ENCODE assay signal across 16 cellular contexts in genomic region chr2:226123307-226123706, GRCh38.
DNase-seq lines count a peak whose midpoint lies in the region; ATAC-seq, FAIRE-seq and TF ChIP-seq lines count a peak whose summit lies in the region.
"Had no signal": no experiment of that assay in that cellular context is flagged by ENCODE, and none has a peak within 500 bp of the region (broad histone marks: within the 10 kb centered on the region; RNA-seq: fewer than 3 reads in every experiment).

No MANE protein-coding gene starts in this region.

- no peak overlapping the region for H3K4me3 ChIP-seq in bronchial epithelial cell (ENCODE audit: low read depth, low read length)
- H3K4me3 ChIP-seq in mesenchymal stem cell (ENCODE audit: insufficient read depth in 1 of 2, low read depth in 1 of 2, low read length in 2 of 2), result no peak overlapping the region
- H3K4me3 ChIP-seq: K562, sigmoid colon had no signal

- H4K8ac ChIP-seq in mesenchymal stem cell (ENCODE audit: low read length), result no peak overlapping the region

- no peak for TF ChIP-seq CTCF in bronchial epithelial cell (IDR thresholded peaks at IDR 0.05; ENCODE audit: insufficient read depth, low read length, severe bottlenecking)
- no peak for TF ChIP-seq CTCF in type B pancreatic cell (conservative IDR thresholded peaks at IDR 0.05)

- no peak overlapping the region for H2BK12ac ChIP-seq in mesenchymal stem cell (ENCODE audit: low read length in 2 of 2)

- ATAC-seq in Right ventricle myocardium inferior, result no peak
- ATAC-seq: CD8-positive, alpha-beta T cell; K562; T-helper 17 cell had no signal

- intact Hi-C loops in Right ventricle myocardium inferior (cut with DNase I), result no loop called here

- H3K27me3 ChIP-seq in bronchial epithelial cell (ENCODE audit: control insufficient read depth, insufficient read depth, low read length) (no peaks in the 10 kb centered on the region), mesenchymal stem cell (ENCODE audit: control insufficient read depth in 1 of 2, insufficient read depth in 1 of 2, low read length in 2 of 2) (no peaks in the 10 kb centered on the region)
- H3K27me3 ChIP-seq: sigmoid colon had no signal

- no peak overlapping the region for H2BK120ac ChIP-seq in mesenchymal stem cell (ENCODE audit: low read depth, low read length)

- H3K9me3 ChIP-seq in mesenchymal stem cell (ENCODE audit: control insufficient read depth, low read length), result no peaks in the 10 kb centered on the region
- H3K9me3 ChIP-seq: sigmoid colon had no signal

- peaks cover 37% of the 10 kb centered on the region for H3K4me1 Mint-ChIP-seq in type B pancreatic cell (ENCODE audit: unreplicated experiment)
- H3K4me1 Mint-ChIP-seq: T-helper 17 cell had no signal

- H2AK5ac ChIP-seq in mesenchymal stem cell (ENCODE audit: low read length, severe bottlenecking), result no peak overlapping the region

- H3K4me2 ChIP-seq in mesenchymal stem cell (ENCODE audit: low read length, poor library complexity, severe bottlenecking), result no peak overlapping the region

- no peak overlapping the region for H2BK15ac ChIP-seq in mesenchymal stem cell (ENCODE audit: low read depth, poor library complexity, severe bottlenecking)

- no peaks in the 10 kb centered on the region for H3K79me1 ChIP-seq in mesenchymal stem cell (replicated peaks; ENCODE audit: low read length, poor library complexity, severe bottlenecking)

- WGBS in mesenchymal stem cell, result 36% methylated on average over 2 of the region's 3 CpGs

- no peaks in the 10 kb centered on the region for H3K36me3 Mint-ChIP-seq in type B pancreatic cell
- H3K36me3 Mint-ChIP-seq: CD8-positive, alpha-beta T cell had no signal

- no peak overlapping the region for H2BK5ac ChIP-seq in mesenchymal stem cell (ENCODE audit: low read depth, low read length, poor library complexity, severe bottlenecking)

- H2AFZ ChIP-seq in mesenchymal stem cell (ENCODE audit: low read depth, low read length), result no peak overlapping the region

- H3K4me3 Mint-ChIP-seq in type B pancreatic cell, result no peak overlapping the region
- H3K4me3 Mint-ChIP-seq: CD8-positive, alpha-beta T cell; T-helper 17 cell had no signal

- H3K27me3 Mint-ChIP-seq in type B pancreatic cell, result no peaks in the 10 kb centered on the region

- no peak overlapping the region for H3K14ac ChIP-seq in mesenchymal stem cell (ENCODE audit: low read length in 2 of 2)

- no peak overlapping the region for H3K27ac ChIP-seq in mesenchymal stem cell (ENCODE audit: low read length, poor library complexity, severe bottlenecking)

- no peak overlapping the region for H3K27ac Mint-ChIP-seq in type B pancreatic cell
- H3K27ac Mint-ChIP-seq: CD8-positive, alpha-beta T cell; T-helper 17 cell had no signal

- H3K4me1 ChIP-seq in mesenchymal stem cell (ENCODE audit: control insufficient read depth, insufficient read depth, low read depth, low read length), result peaks cover 2% of the 10 kb centered on the region

- no peak for FAIRE-seq in bronchial epithelial cell (lab: Jason Lieb, UNC)
- FAIRE-seq: endometrium, islet of Langerhans, K562 had no signal

- H4K91ac ChIP-seq in mesenchymal stem cell (ENCODE audit: low read length), result no peak overlapping the region

- no peak overlapping the region for H3K18ac ChIP-seq in mesenchymal stem cell (ENCODE audit: low read depth in 1 of 2, low read length in 2 of 2)

- no peak overlapping the region for H3K23ac ChIP-seq in mesenchymal stem cell (ENCODE audit: low read length in 2 of 2)

- no peak overlapping the region for H3K4ac ChIP-seq in mesenchymal stem cell (ENCODE audit: low read depth in 1 of 2, low read length in 2 of 2)

- DNase-seq in H4 (ENCODE audit: low spot score) (peak; percentile 24), bronchial epithelial cell (ENCODE audit: low read depth) (peak; percentile 54), mesenchymal stem cell (no peak), amygdala (lab: John Stamatoyannopoulos, UW) (no peak), Right ventricle myocardium inferior (ENCODE audit: missing footprints) (no peak), type B pancreatic cell (ENCODE audit: extremely low spot score, unreplicated experiment) (no peak)
- no peak for DNase-seq in activated CD8-positive, alpha-beta memory T cell treated with anti-CD3 and anti-CD28 coated beads for 24 hours
- DNase-seq: activated CD4-positive, CD25-positive, alpha-beta regulatory T cell; CD8-positive, alpha-beta T cell; DND-41; SHP77 treated with DMSO at 0.1 percent for 48 hours; sigmoid colon; T-helper 17 cell had no signal

- peak overlapping the region; percentile 35 for H3K9ac ChIP-seq in mesenchymal stem cell (ENCODE audit: low read length)

- no peaks in the 10 kb centered on the region for H3K9me3 Mint-ChIP-seq in type B pancreatic cell
- H3K9me3 Mint-ChIP-seq: CD8-positive, alpha-beta T cell had no signal

- H3K36me3 ChIP-seq in bronchial epithelial cell (ENCODE audit: control insufficient read depth, insufficient read depth, low read length) (no peaks in the 10 kb centered on the region), mesenchymal stem cell (ENCODE audit: control insufficient read depth in 1 of 2, insufficient read depth in 2 of 2, low read depth in 1 of 2, low read length in 2 of 2) (no peaks in the 10 kb centered on the region)
- H3K36me3 ChIP-seq: sigmoid colon had no signal

Comparison
In these comparisons a context has a peak if more than half of its experiments do, and no peak if none do; other contexts are left out.
1. DNase-seq: peak in H4 (single experiment) and bronchial epithelial cell (single experiment); none in mesenchymal stem cell (single experiment), activated CD8-positive, alpha-beta memory T cell treated with anti-CD3 and anti-CD28 coated beads for 24 hours (single experiment), amygdala (0 of 56), Right ventricle myocardium inferior (single experiment) and type B pancreatic cell (single experiment).